ENCODE assay signal across 2 cellular contexts in the genomic region with DNA sequence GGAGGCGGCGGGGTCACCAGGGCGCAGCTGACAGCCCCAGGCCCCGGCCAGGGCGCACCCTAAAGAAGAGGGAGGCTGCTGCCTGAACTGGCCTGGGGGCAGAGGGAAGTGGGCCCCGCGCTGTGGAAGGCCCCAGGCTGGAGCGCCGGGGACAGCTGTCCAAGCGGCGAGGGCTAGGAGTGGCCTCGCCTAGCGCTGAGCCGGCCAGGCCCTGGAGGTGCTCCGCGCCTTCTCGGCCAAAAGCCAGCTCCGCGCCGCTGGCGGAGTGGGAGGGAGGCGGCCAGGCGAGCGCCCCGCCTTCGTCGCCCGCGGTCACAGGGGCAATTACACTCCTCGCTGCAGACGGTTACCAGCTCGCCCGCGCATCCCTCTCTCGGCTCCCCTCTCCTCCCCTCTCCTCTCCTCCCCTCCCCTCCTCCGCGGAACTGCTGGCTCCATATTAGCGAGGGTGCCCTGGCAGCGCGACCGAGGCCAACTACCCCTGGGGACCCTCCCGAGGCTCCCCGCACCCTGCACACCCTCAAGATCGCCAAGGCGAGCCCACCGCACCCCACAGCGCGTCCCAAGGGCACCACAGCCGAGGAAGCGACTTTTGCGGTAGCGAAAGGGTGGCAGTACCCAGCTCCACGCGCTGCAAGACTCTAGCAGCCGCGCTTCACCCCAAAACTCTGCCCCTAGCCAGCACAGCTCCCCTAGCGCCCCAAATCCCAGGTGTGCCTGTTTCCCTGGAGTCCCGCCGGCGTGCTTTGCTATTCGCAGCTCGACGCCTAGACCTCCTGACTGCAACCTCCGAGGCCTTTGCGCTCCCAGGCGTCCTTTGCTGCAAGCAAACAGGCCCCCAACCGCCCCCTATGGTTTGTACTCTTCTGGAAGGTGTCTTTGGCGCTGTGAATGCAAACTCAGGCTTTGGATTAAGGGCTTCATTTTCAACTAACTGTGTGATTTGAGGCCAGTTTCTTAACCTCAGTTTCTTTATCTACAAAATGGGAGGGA.
TF ChIP-seq lines count a peak whose summit lies in the region.

No MANE protein-coding gene starts in this region.

TF ChIP-seq in SK-N-SH, 30 proteins besides CTCF, POLR2A, EP300 and RAD21 (continued from another document):
- TF ChIP-seq, protein P1, sequence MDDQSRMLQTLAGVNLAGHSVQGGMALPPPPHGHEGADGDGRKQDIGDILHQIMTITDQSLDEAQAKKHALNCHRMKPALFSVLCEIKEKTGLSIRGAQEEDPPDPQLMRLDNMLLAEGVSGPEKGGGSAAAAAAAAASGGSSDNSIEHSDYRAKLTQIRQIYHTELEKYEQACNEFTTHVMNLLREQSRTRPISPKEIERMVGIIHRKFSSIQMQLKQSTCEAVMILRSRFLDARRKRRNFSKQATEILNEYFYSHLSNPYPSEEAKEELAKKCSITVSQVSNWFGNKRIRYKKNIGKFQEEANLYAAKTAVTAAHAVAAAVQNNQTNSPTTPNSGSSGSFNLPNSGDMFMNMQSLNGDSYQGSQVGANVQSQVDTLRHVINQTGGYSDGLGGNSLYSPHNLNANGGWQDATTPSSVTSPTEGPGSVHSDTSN (IDR thresholded peaks at IDR 0.05): no peak
- TF ChIP-seq TEAD4 (IDR thresholded peaks at IDR 0.05; ENCODE audit: borderline replicate concordance, insufficient read depth) (no peak), YY1 (IDR thresholded peaks at IDR 0.05; ENCODE audit: low read depth) (no peak), SIN3A (IDR thresholded peaks at IDR 0.05; ENCODE audit: borderline replicate concordance, low read depth, low read length) (no peak), EZH2phosphoT487 (IDR thresholded peaks at IDR 0.05; ENCODE audit: borderline replicate concordance, low read depth) (no peak), CHD2 (IDR thresholded peaks at IDR 0.05; ENCODE audit: low read length, partially characterized antibody) (no peak), MEF2A (IDR thresholded peaks at IDR 0.05; ENCODE audit: borderline replicate concordance, low read depth) (no peak), POLR2AphosphoS5 (IDR thresholded peaks at IDR 0.05; ENCODE audit: low read depth, low read length) (no peak), GABPA (IDR thresholded peaks at IDR 0.05; ENCODE audit: low read depth) (no peak), ELF1 (IDR thresholded peaks at IDR 0.05) (no peak), TCF12 (IDR thresholded peaks at IDR 0.05) (no peak), NFIC (IDR thresholded peaks at IDR 0.05; ENCODE audit: borderline replicate concordance) (no peak)

TF ChIP-seq in SK-N-SH treated with all-trans-retinoic acid at 6 μM for 48 hours, 23 proteins besides CTCF, POLR2A, EP300 and RAD21 (continued from another document):
- TF ChIP-seq, protein P2, sequence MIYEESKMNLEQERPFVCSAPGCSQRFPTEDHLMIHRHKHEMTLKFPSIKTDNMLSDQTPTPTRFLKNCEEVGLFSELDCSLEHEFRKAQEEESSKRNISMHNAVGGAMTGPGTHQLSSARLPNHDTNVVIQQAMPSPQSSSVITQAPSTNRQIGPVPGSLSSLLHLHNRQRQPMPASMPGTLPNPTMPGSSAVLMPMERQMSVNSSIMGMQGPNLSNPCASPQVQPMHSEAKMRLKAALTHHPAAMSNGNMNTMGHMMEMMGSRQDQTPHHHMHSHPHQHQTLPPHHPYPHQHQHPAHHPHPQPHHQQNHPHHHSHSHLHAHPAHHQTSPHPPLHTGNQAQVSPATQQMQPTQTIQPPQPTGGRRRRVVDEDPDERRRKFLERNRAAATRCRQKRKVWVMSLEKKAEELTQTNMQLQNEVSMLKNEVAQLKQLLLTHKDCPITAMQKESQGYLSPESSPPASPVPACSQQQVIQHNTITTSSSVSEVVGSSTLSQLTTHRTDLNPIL (CRISPR knock-in tag; IDR thresholded peaks at IDR 0.05; ENCODE audit: low read depth): no peak
- no peak for TF ChIP-seq ZNF565 (CRISPR knock-in tag; conservative IDR thresholded peaks at IDR 0.05; ENCODE audit: low read depth)
- no peak for TF ChIP-seq ARNTL (CRISPR knock-in tag; IDR thresholded peaks at IDR 0.05; ENCODE audit: borderline replicate concordance, low read depth)
